In the genomic region with DNA sequence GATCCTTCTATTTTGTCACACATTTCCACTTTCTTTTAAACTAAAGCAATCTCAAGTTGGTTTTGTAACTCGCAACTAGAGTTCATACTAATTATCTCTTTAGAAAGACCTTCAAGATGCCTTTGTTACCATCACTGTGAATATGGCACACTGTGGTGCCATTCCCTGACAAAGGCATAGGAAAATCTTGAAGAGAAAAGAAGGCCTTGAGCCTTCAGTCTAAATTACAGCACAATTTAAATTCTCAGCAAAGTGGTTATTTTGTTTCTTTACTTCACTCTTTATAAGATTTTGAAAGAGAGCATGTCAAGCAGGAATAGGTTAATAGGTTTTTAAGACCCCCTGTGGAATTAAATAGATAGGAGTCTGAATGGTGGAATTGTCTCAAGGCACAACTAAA, we compare ENCODE assay signal across 23 cellular contexts.
"Had no signal": no experiment of that assay in that cellular context is flagged by ENCODE, and none has a peak within 500 bp of the region (broad histone marks: within the 10 kb centered on the region; RNA-seq: fewer than 3 reads in every experiment).

No MANE protein-coding gene starts in this region.

- H3K4me3 ChIP-seq: hepatocyte, left ventricle myocardium inferior, lung, psoas muscle, right lobe of liver, smooth muscle cell, suprapubic skin, thoracic aorta, tibial artery, upper lobe of right lung had no signal

- H3K79me2 ChIP-seq: hepatocyte, parathyroid adenoma had no signal

- ATAC-seq: natural killer cell; psoas muscle; right lobe of liver; stimulated activated naive B cell treated with anti-CD40 and anti-IgM and Interleukin-4, amounts not matched to agents 10 μg/mL and 1 μg/mL and 100 μg/mL, for 72 hours; upper lobe of right lung had no signal

- H3K4me2 ChIP-seq: hepatocyte, smooth muscle cell had no signal

- H3K36me3 ChIP-seq: left ventricle myocardium inferior, neutrophil, right lobe of liver, suprapubic skin, thoracic aorta, tibial artery, upper lobe of right lung had no signal

- DNase-seq: islet precursor cell; left ventricle myocardium inferior; mesendoderm; naive B cell; natural killer cell; nephron progenitor cell; occipital lobe; psoas muscle; right lobe of liver; stimulated activated CD4-positive, alpha-beta T cell treated with anti-CD3 and anti-CD28 coated beads, Interleukin-15, amount 100 ng/mL, for 24 hours; stimulated activated CD4-positive, alpha-beta T cell treated with anti-CD3 and anti-CD28 coated beads, Interleukin-2, amount 100 ng/mL, for 24 hours; stimulated activated CD4-positive, alpha-beta T cell treated with anti-CD3 and anti-CD28 coated beads, Interleukin-4, amount 100 ng/mL, for 1 hour; stimulated activated naive B cell treated with anti-CD40 and anti-IgM and Interleukin-4, amounts not matched to agents 10 μg/mL and 1 μg/mL and 100 μg/mL, for 72 hours; tibial artery; trophoblast cell; upper lobe of right lung had no signal

- H3K27me3 ChIP-seq: hepatocyte, neutrophil, right lobe of liver, suprapubic skin, tibial artery, upper lobe of right lung had no signal

- H3K27ac ChIP-seq: hepatocyte, left ventricle myocardium inferior, neutrophil, parathyroid adenoma, psoas muscle, right lobe of liver, suprapubic skin, thoracic aorta, tibial artery, upper lobe of right lung had no signal

- H2AFZ ChIP-seq: hepatocyte, parathyroid adenoma had no signal

- H3K9ac ChIP-seq: parathyroid adenoma had no signal

- H3K9me3 ChIP-seq: neutrophil, psoas muscle, right lobe of liver, suprapubic skin had no signal

- H3K4me1 ChIP-seq: left ventricle myocardium inferior, parathyroid adenoma, psoas muscle, right lobe of liver, suprapubic skin, tibial artery, upper lobe of right lung had no signal
